In the genomic region with DNA sequence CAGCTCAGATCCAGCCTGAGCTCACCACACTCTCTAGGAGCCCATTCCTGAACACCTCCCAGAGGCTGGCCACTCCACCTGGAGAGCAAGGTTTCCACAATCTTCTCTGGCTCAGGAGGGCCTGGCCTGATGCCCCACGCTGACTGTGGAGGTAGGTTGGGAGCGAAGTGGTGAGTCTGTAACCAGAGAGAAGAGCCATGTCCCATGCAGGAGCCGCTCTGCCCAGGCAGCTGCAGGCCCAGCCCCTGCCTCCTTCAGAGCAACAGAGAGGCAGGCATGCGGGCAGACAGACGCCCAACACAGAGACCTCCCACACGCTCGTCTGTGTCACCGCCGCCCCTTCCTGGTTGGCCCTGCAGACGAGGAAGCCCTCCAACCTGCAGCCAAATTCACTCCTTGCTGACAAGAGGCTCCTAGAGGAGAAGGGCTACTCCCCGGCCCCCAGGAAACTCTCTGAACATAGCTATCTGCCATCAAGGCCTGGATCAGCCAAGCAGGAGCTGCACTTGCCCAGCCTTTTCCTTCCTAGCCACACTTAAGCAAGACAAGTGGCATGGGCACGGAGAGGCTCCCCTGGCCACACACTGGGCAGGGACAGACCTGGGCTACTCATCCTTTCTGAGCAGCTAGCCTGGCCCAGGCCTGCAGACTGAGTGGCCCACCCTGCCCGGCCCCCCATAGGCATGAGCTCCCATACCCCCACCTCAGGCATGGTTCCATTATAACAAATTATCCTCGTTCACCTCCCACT, we compare ENCODE assay signal across 22 cellular contexts.
DNase-seq lines count a peak whose midpoint lies in the region; ATAC-seq and TF ChIP-seq lines count a peak whose summit lies in the region.
"Had no signal": no experiment of that assay in that cellular context is flagged by ENCODE, and none has a peak within 500 bp of the region (broad histone marks: within the 10 kb centered on the region; RNA-seq: fewer than 3 reads in every experiment).

No MANE protein-coding gene starts in this region.

- CTCF ChIA-PET in A673 (lab: Charles Lee), result no interaction called here

- TF ChIP-seq CTCF in CD14-positive monocyte (IDR thresholded peaks at IDR 0.05) (no peak), A673 (conservative IDR thresholded peaks at IDR 0.05; ENCODE audit: low read depth, low read length) (no peak)

- H3K4me1 Mint-ChIP-seq in CD14-positive monocyte, result peaks cover 2% of the 10 kb centered on the region
- no peaks in the 10 kb centered on the region for H3K4me1 Mint-ChIP-seq in stimulated activated naive B cell treated with anti-CD40 and anti-IgM and Interleukin-4, amounts not matched to agents 10 μg/mL and 1 μg/mL and 100 μg/mL, for 72 hours
- H3K4me1 Mint-ChIP-seq: activated CD4-positive, alpha-beta T cell treated with anti-CD3 and anti-CD28 coated beads, Interleukin-2, amount 10 ng/mL, durations not matched to agents 24 days and 14 days had no signal

- no peak overlapping the region for H3K4me3 ChIP-seq in A673 (ENCODE audit: low read depth, low read length, poor library complexity, severe bottlenecking)
- H3K4me3 ChIP-seq: smooth muscle cell had no signal

- no peaks in the 10 kb centered on the region for H3K9me3 Mint-ChIP-seq in CD14-positive monocyte
- H3K9me3 Mint-ChIP-seq in stimulated activated naive B cell treated with anti-CD40 and anti-IgM and Interleukin-4, amounts not matched to agents 10 μg/mL and 1 μg/mL and 100 μg/mL, for 72 hours, result no peaks in the 10 kb centered on the region
- H3K9me3 Mint-ChIP-seq: activated CD4-positive, alpha-beta T cell treated with anti-CD3 and anti-CD28 coated beads, Interleukin-2, amount 10 ng/mL, durations not matched to agents 24 days and 14 days; memory B cell had no signal

- H3K4me1 ChIP-seq in A673 (ENCODE audit: insufficient read depth, low read length, poor library complexity, severe bottlenecking), result no peaks in the 10 kb centered on the region

- no TSS peak for BruUV-seq in A673 (replicated peaks; lab: Mats Ljungman, UMichigan)

- POLR2A ChIA-PET in A673 (lab: Charles Lee; ENCODE audit: low non-redundant PET), result no interaction called here

- intact Hi-C loops in CD14-positive monocyte (cut with micrococcal nuclease), result loop anchor here in 1 of 2 donors (5.0 kb wide), 1 partner anchor 77 kb away; no protein-coding TSS in a partner anchor
- intact Hi-C loops in A673 (cut with micrococcal nuclease; ENCODE audit: unreplicated experiment), result no loop called here

- no peak overlapping the region for H3K4me3 Mint-ChIP-seq in CD14-positive monocyte
- no peak overlapping the region for H3K4me3 Mint-ChIP-seq in stimulated activated naive B cell treated with anti-CD40 and anti-IgM and Interleukin-4, amounts not matched to agents 10 μg/mL and 1 μg/mL and 100 μg/mL, for 72 hours
- H3K4me3 Mint-ChIP-seq: activated CD4-positive, alpha-beta T cell treated with anti-CD3 and anti-CD28 coated beads, Interleukin-2, amount 10 ng/mL, durations not matched to agents 24 days and 14 days; HFFc6; memory B cell; naive B cell had no signal

- no peaks in the 10 kb centered on the region for H3K36me3 Mint-ChIP-seq in CD14-positive monocyte
- H3K36me3 Mint-ChIP-seq in stimulated activated naive B cell treated with anti-CD40 and anti-IgM and Interleukin-4, amounts not matched to agents 10 μg/mL and 1 μg/mL and 100 μg/mL, for 72 hours, result no peaks in the 10 kb centered on the region
- H3K36me3 Mint-ChIP-seq: memory B cell, naive B cell had no signal

- H3K36me3 ChIP-seq in A673 (ENCODE audit: insufficient read depth, low read length, poor library complexity, severe bottlenecking), result no peaks in the 10 kb centered on the region

- H3K27ac ChIP-seq in layer of hippocampus (ENCODE audit: low read depth, low read length) (peak overlapping the region; percentile 87), A673 (ENCODE audit: low read depth, low read length, poor library complexity, severe bottlenecking) (no peak overlapping the region)

- peaks cover 33 to 46% (median 42%) of the 10 kb centered on the region in 3 donors for H3K27me3 Mint-ChIP-seq in CD14-positive monocyte (ENCODE audit: low read depth in 3 of 3)
- peaks cover 47 to 69% of the 10 kb centered on the region in 2 donors for H3K27me3 Mint-ChIP-seq in stimulated activated naive B cell treated with anti-CD40 and anti-IgM and Interleukin-4, amounts not matched to agents 10 μg/mL and 1 μg/mL and 100 μg/mL, for 72 hours

- peak; percentile 25 for DNase-seq in CD14-positive monocyte (ENCODE audit: low spot score)
- peak; percentile 51 for DNase-seq in NCI-H69 (lab: John Stamatoyannopoulos, UW)
- DNase-seq in stimulated activated naive B cell treated with anti-CD40 and anti-IgM and Interleukin-4, amounts not matched to agents 10 μg/mL and 1 μg/mL and 100 μg/mL, for 72 hours, result no peak
- DNase-seq in A673 (ENCODE audit: low spot score), result no peak
- no peak for DNase-seq in NCI-H146 (lab: John Stamatoyannopoulos, UW)
- no peak for DNase-seq in HuH-7 (ENCODE audit: low spot score)
- DNase-seq: activated CD4-positive, alpha-beta T cell treated with anti-CD3 and anti-CD28 coated beads, Interleukin-2, amount 10 ng/mL, durations not matched to agents 24 days and 14 days; activated naive CD4-positive, alpha-beta T cell treated with anti-CD3 and anti-CD28 coated beads, Interleukin-2, amount 50 U/mL, for 16 hours; DND-41; HFFc6; KBM-7; MV-4-11; naive B cell; NCI-H2081; NCI-H446 treated with DMSO at 0.1 percent for 48 hours; RPMI8226; stimulated activated CD4-positive, alpha-beta T cell treated with anti-CD3 and anti-CD28 coated beads, Interleukin-4, amount 100 ng/mL, for 24 hours; SW 1271 had no signal

- H3K27me3 ChIP-seq in layer of hippocampus (ENCODE audit: control insufficient read depth, insufficient read depth, low read length) (no peaks in the 10 kb centered on the region), A673 (replicated peaks; ENCODE audit: insufficient read depth, low read depth, low read length, poor library complexity) (no peaks in the 10 kb centered on the region)

- no peaks in the 10 kb centered on the region for H3K9me3 ChIP-seq in A673 (ENCODE audit: low read depth, low read length, poor library complexity, severe bottlenecking)

- no peak for ATAC-seq in stimulated activated naive B cell treated with anti-CD40 and anti-IgM and Interleukin-4, amounts not matched to agents 10 μg/mL and 1 μg/mL and 100 μg/mL, for 72 hours (replicated peaks)
- ATAC-seq in HG02852 (IDR thresholded peaks at IDR 0.05; ENCODE audit: unreplicated experiment), result no peak

- peak overlapping the region in 2 of 7 donors; percentile 44 to 65 for H3K27ac Mint-ChIP-seq in CD14-positive monocyte
- peak overlapping the region; percentile 32 for H3K27ac Mint-ChIP-seq in stimulated activated naive B cell treated with anti-CD40 and anti-IgM and Interleukin-4, amounts not matched to agents 10 μg/mL and 1 μg/mL and 100 μg/mL, for 72 hours
- H3K27ac Mint-ChIP-seq: activated CD4-positive, alpha-beta T cell treated with anti-CD3 and anti-CD28 coated beads, Interleukin-2, amount 10 ng/mL, durations not matched to agents 24 days and 14 days; HFFc6; memory B cell; naive B cell had no signal

Comparison
In these comparisons a context has a peak if more than half of its experiments do, and no peak if none do; other contexts are left out.
1. DNase-seq: peak in CD14-positive monocyte (single experiment) and NCI-H69 (single experiment); none in stimulated activated naive B cell treated with anti-CD40 and anti-IgM and Interleukin-4, amounts not matched to agents 10 μg/mL and 1 μg/mL and 100 μg/mL, for 72 hours (single experiment), A673 (single experiment), NCI-H146 (single experiment) and HuH-7 (single experiment).